ENCODE assay signal across 1 cellular context in genomic region chr1:214608216-214608783, GRCh38.
TF ChIP-seq lines count a peak whose summit lies in the region.

No MANE protein-coding gene starts in this region.

TF ChIP-seq in K562, 482 proteins besides CTCF, POLR2A, EP300 and RAD21:
- TF ChIP-seq POLR2G (IDR thresholded peaks at IDR 0.05; ENCODE audit: low read depth, low read length) (peak; percentile 50; the same call in 1 of the 2 replicates), RBM22 (IDR thresholded peaks at IDR 0.05; ENCODE audit: low read depth, low read length, poor library complexity, severe bottlenecking) (peak; percentile 1), RBFOX2 (IDR thresholded peaks at IDR 0.05; ENCODE audit: low read depth, low read length) (peak; percentile 43; the same call in 1 of the 2 replicates)
TF ChIP-seq in K562: peak in this region for 3; not testable (repeated sequence) for 479.
